ENCODE assay signal across 15 cellular contexts in the genomic region with DNA sequence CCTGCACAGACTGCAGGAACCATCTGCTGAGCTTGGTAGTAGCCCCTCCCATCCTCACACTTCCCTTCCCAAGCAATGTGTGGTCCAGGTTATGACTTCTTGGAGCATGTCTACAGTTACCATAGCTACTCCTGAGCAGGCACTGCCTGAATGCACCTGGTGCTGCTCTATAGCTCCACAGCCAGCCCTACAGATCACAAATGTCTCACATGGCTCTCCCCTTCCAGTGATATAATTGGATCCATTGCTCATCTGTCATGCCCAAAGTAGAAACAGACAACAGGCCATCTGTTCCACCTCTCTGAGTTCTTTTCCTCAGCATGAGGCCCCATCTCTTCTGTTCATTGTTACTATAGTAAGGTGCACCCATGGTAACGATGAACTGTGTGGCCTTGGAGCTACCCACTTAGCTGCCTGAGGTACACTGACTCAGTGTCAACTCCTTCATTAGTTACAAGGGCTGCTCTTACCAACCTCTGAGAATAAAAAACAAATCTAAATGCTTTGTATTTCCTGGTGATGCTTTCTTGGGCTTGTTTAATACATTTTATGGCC.
A peak's percentile ranks its signal among the peaks of the same experiment; 100 is the strongest.
DNase-seq lines count a peak whose midpoint lies in the region; ATAC-seq, FAIRE-seq and TF ChIP-seq lines count a peak whose summit lies in the region.
"Had no signal": no experiment of that assay in that cellular context is flagged by ENCODE, and none has a peak within 500 bp of the region (broad histone marks: within the 10 kb centered on the region; RNA-seq: fewer than 3 reads in every experiment).

No MANE protein-coding gene starts in this region.

- DNase-seq in DMS153 (lab: John Stamatoyannopoulos, UW) = peak; percentile 78
- DNase-seq in NCI-H1694 treated with DMSO at 0.1 percent for 48 hours (lab: John Stamatoyannopoulos, UW) = peak; percentile 76
- peak; percentile 51 to 68 for DNase-seq in NCI-H526 (lab: John Stamatoyannopoulos, UW)
- DNase-seq in NCI-H1048 (lab: John Stamatoyannopoulos, UW) = no peak
- DNase-seq in T-helper 2 cell = no peak
- DNase-seq in kidney = no peak
- DNase-seq: activated CD4-positive, alpha-beta T cell treated with anti-CD3 and anti-CD28 coated beads, Interleukin-2, amount 50 U/mL, for 4 hours; activated naive CD8-positive, alpha-beta T cell treated with anti-CD3 and anti-CD28 coated beads, Interleukin-2, amount 50 U/mL, for 24 hours; activated T-cell treated with anti-CD3 and anti-CD28 coated beads, Interleukin-2, amount 50 U/mL, for 4 hours; central memory CD4-positive, alpha-beta T cell; gastrocnemius medialis; transverse colon had no signal

- no peaks in the 10 kb centered on the region for H3K4me1 ChIP-seq in kidney (ENCODE audit: control insufficient read depth in 1 of 2, insufficient read depth in 1 of 2, low read depth in 1 of 2, low read length in 2 of 2)
- H3K4me1 ChIP-seq: gastrocnemius medialis, transverse colon had no signal

- H3K9me3 ChIP-seq in kidney (ENCODE audit: control insufficient read depth in 1 of 2, low read length in 2 of 2) = no peaks in the 10 kb centered on the region
- H3K9me3 ChIP-seq: gastrocnemius medialis, transverse colon had no signal

- intact Hi-C loops in kidney (cut with DNase I) = no loop called here

- H3K9ac ChIP-seq in kidney (ENCODE audit: low read length in 2 of 2) = no peak overlapping the region

- H3K4me3 ChIP-seq in kidney (ENCODE audit: low read length in 2 of 2) = no peak overlapping the region
- H3K4me3 ChIP-seq: gastrocnemius medialis, transverse colon had no signal

- TF ChIP-seq CTCF in kidney (IDR thresholded peaks at IDR 0.05; ENCODE audit: borderline replicate concordance, extremely low read depth, insufficient read depth) = no peak

- ATAC-seq in HG02884 (IDR thresholded peaks at IDR 0.05; ENCODE audit: unreplicated experiment) = no peak
- ATAC-seq: activated naive CD8-positive, alpha-beta T cell treated with anti-CD3 and anti-CD28 coated beads, Interleukin-2, amount 50 U/mL, for 24 hours; activated T-cell treated with anti-CD3 and anti-CD28 coated beads, Interleukin-2, amount 50 U/mL, for 4 hours; gastrocnemius medialis had no signal

- no peaks in the 10 kb centered on the region for H3K36me3 ChIP-seq in kidney (ENCODE audit: control insufficient read depth in 1 of 2, insufficient read depth in 2 of 2, low read length in 2 of 2)
- H3K36me3 ChIP-seq: gastrocnemius medialis, transverse colon had no signal

- peak; percentile 99 for FAIRE-seq in islet of Langerhans (lab: Jason Lieb, UNC)
- no peak for FAIRE-seq in kidney (lab: Jason Lieb, UNC)
- FAIRE-seq: endothelial cell of umbilical vein had no signal

- no peak overlapping the region for H3K27ac ChIP-seq in kidney (ENCODE audit: low read depth in 2 of 2, low read length in 2 of 2)
- H3K27ac ChIP-seq: gastrocnemius medialis, transverse colon had no signal

Comparison
In these comparisons a context has a peak if more than half of its experiments do, and no peak if none do; other contexts are left out.
1. DNase-seq: peak in DMS153 (single experiment), NCI-H1694 treated with DMSO at 0.1 percent for 48 hours (single experiment) and NCI-H526 (2 of 2); none in NCI-H1048 (single experiment), T-helper 2 cell (0 of 5) and kidney (single experiment).